Comparison of ENCODE assay signal across 20 cellular contexts in the genomic region with DNA sequence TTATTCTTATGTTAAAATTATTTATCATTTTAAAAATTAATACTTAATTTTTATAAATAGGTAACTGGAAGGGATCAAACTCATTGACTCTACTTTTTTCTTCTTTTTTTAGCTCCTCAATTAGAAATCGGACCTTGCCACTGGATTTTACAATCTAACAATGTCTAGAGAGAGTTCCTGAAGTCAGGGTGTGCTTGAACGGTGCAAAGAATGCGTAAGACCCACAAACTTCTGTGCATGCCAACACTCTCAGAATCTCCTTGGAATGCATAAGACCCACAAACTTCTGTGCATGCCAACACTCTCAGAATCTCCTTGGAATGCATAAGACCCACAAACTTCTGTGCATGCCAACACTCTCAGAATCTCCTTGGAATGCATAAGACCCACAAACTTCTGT. TPM values are rescaled to one million over a fixed set of nuclear protein-coding genes. Genes with fewer than 3 reads are reported as not detected.
"Had no signal": no experiment of that assay in that cellular context is flagged by ENCODE, and none has a peak within 500 bp of the region (broad histone marks: within the 10 kb centered on the region; RNA-seq: fewer than 3 reads in every experiment).

No MANE protein-coding gene starts in this region.

RNA-seq across cellular contexts. Expression of gene TMPRSS15, which starts 20.7 kb away (rescaled TPM):
- total RNA-seq: dermis blood vessel endothelial cell; esophagus squamous epithelium; fibroblast of villous mesenchyme; gastrocnemius medialis; glomerular endothelial cell; heart left ventricle; kidney; left lobe of liver; liver; lung; natural killer cell treated with Interleukin-12 subunit alpha and Interleukin-12 subunit beta and Interleukin-15 and Interleukin-18, amount 100 ng/mL, for 72 hours; neural crest cell; omental fat pad; progenitor cell of endocrine pancreas; right atrium auricular region; sciatic nerve; thoracic aorta; tibial nerve; upper lobe of left lung had no signal
- polyA plus RNA-seq: heart left ventricle, hepatocyte, liver had no signal
